Comparison of ENCODE assay signal across 9 cellular contexts in genomic region chr2:98505311-98505808, GRCh38.
DNase-seq lines count a peak whose midpoint lies in the region; ATAC-seq and TF ChIP-seq lines count a peak whose summit lies in the region.
"Had no signal": no experiment of that assay in that cellular context is flagged by ENCODE, and none has a peak within 500 bp of the region (broad histone marks: within the 10 kb centered on the region; RNA-seq: fewer than 3 reads in every experiment).

No MANE protein-coding gene starts in this region.

- H3K4me3 ChIP-seq in uterus (no peak overlapping the region), osteoblast (ENCODE audit: insufficient read depth, low read length) (no peak overlapping the region)
- H3K4me3 ChIP-seq: BLaER1 had no signal

- no peak overlapping the region for H3K4me3 Mint-ChIP-seq in activated naive CD8-positive, alpha-beta T cell
- H3K4me3 Mint-ChIP-seq in activated naive CD8-positive, alpha-beta T cell treated with anti-CD3 and anti-CD28 coated beads, Interleukin-2, amount 50 U/mL, for 24 hours: no peak overlapping the region
- H3K4me3 Mint-ChIP-seq in activated naive CD8-positive, alpha-beta T cell treated with anti-CD3 and anti-CD28 coated beads, Interleukin-2, amount 10 ng/mL, durations not matched to agents 7 days and 5 days: no peak overlapping the region
- no peak overlapping the region for H3K4me3 Mint-ChIP-seq in mesothelial cell of epicardium
- H3K4me3 Mint-ChIP-seq in activated T-helper 2 cell treated with anti-CD3 and anti-CD28 coated beads, Interferon-gamma antibody, Interleukin-2, Interleukin-4, amounts not matched to agents 10 μg/mL and 5 μg/mL and 100 μg/mL, durations not matched to agents 14 hours and 24 hours and 36 hours (ENCODE audit: low read depth): no peak overlapping the region

- H4K20me1 ChIP-seq in osteoblast (ENCODE audit: insufficient read depth, low read length): peaks cover 14% of the 10 kb centered on the region

- H3K4me1 ChIP-seq in uterus (peaks cover 6 to 16% of the 10 kb centered on the region in 2 donors), osteoblast (ENCODE audit: insufficient read depth, low read length) (peaks cover 37% of the 10 kb centered on the region)
- H3K4me1 ChIP-seq: BLaER1 had no signal

- H3K27ac Mint-ChIP-seq in activated naive CD8-positive, alpha-beta T cell: peak overlapping the region; percentile 54
- H3K27ac Mint-ChIP-seq in activated naive CD8-positive, alpha-beta T cell treated with anti-CD3 and anti-CD28 coated beads, Interleukin-2, amount 50 U/mL, for 24 hours: no peak overlapping the region
- peak overlapping the region; percentile 37 for H3K27ac Mint-ChIP-seq in activated naive CD8-positive, alpha-beta T cell treated with anti-CD3 and anti-CD28 coated beads, Interleukin-2, amount 10 ng/mL, durations not matched to agents 7 days and 5 days
- H3K27ac Mint-ChIP-seq in mesothelial cell of epicardium: peak overlapping the region; percentile 21
- no peak overlapping the region for H3K27ac Mint-ChIP-seq in activated T-helper 2 cell treated with anti-CD3 and anti-CD28 coated beads, Interferon-gamma antibody, Interleukin-2, Interleukin-4, amounts not matched to agents 10 μg/mL and 5 μg/mL and 100 μg/mL, durations not matched to agents 14 hours and 24 hours and 36 hours

- H3K36me3 ChIP-seq in uterus (no peaks in the 10 kb centered on the region), osteoblast (ENCODE audit: insufficient read depth, low read length) (no peaks in the 10 kb centered on the region)

- H3K4me1 Mint-ChIP-seq in activated naive CD8-positive, alpha-beta T cell (ENCODE audit: low read depth): peaks cover 95% of the 10 kb centered on the region
- H3K4me1 Mint-ChIP-seq in activated naive CD8-positive, alpha-beta T cell treated with anti-CD3 and anti-CD28 coated beads, Interleukin-2, amount 50 U/mL, for 24 hours: peaks cover 85% of the 10 kb centered on the region
- H3K4me1 Mint-ChIP-seq in activated naive CD8-positive, alpha-beta T cell treated with anti-CD3 and anti-CD28 coated beads, Interleukin-2, amount 10 ng/mL, durations not matched to agents 7 days and 5 days: peaks cover 76% of the 10 kb centered on the region
- peaks cover 32% of the 10 kb centered on the region for H3K4me1 Mint-ChIP-seq in mesothelial cell of epicardium
- H3K4me1 Mint-ChIP-seq in activated T-helper 2 cell treated with anti-CD3 and anti-CD28 coated beads, Interferon-gamma antibody, Interleukin-2, Interleukin-4, amounts not matched to agents 10 μg/mL and 5 μg/mL and 100 μg/mL, durations not matched to agents 14 hours and 24 hours and 36 hours (ENCODE audit: low read depth): peaks cover 67% of the 10 kb centered on the region

- H3K4me2 ChIP-seq in osteoblast (ENCODE audit: insufficient read depth, low read length): no peak overlapping the region
- H3K4me2 ChIP-seq: BLaER1 had no signal

- intact Hi-C loops in uterus (cut with DNase I; ENCODE audit: low total_unique reads): no loop called here
- intact Hi-C loops in activated T-helper 2 cell treated with anti-CD3 and anti-CD28 coated beads, Interferon-gamma antibody, Interleukin-2, Interleukin-4, amounts not matched to agents 10 μg/mL and 5 μg/mL and 100 μg/mL, durations not matched to agents 14 hours and 24 hours and 36 hours (cut with micrococcal nuclease): loop anchor here (5.0 kb wide), 1 partner anchor 33 kb away; no protein-coding TSS in a partner anchor

- DNase-seq in activated naive CD8-positive, alpha-beta T cell treated with anti-CD3 and anti-CD28 coated beads, Interleukin-2, amount 50 U/mL, for 24 hours: no peak
- no peak for DNase-seq in activated naive CD8-positive, alpha-beta T cell treated with anti-CD3 and anti-CD28 coated beads, Interleukin-2, amount 10 ng/mL, durations not matched to agents 7 days and 5 days
- DNase-seq in mesothelial cell of epicardium (ENCODE audit: low spot score in 2 of 2, unreplicated experiment in 2 of 2) (no peak), uterus (no peak), osteoblast (ENCODE audit: insufficient read length, low spot score, missing footprints) (no peak)
- DNase-seq in activated T-helper 2 cell treated with anti-CD3 and anti-CD28 coated beads, Interferon-gamma antibody, Interleukin-2, Interleukin-4, amounts not matched to agents 10 μg/mL and 5 μg/mL and 100 μg/mL, durations not matched to agents 14 hours and 24 hours and 36 hours (ENCODE audit: low spot score): no peak

- H3K36me3 Mint-ChIP-seq in activated naive CD8-positive, alpha-beta T cell: peaks cover 6% of the 10 kb centered on the region
- H3K36me3 Mint-ChIP-seq in activated naive CD8-positive, alpha-beta T cell treated with anti-CD3 and anti-CD28 coated beads, Interleukin-2, amount 50 U/mL, for 24 hours (ENCODE audit: low read depth): peaks cover 4% of the 10 kb centered on the region
- peaks cover 34% of the 10 kb centered on the region for H3K36me3 Mint-ChIP-seq in activated naive CD8-positive, alpha-beta T cell treated with anti-CD3 and anti-CD28 coated beads, Interleukin-2, amount 10 ng/mL, durations not matched to agents 7 days and 5 days
- H3K36me3 Mint-ChIP-seq in mesothelial cell of epicardium: no peaks in the 10 kb centered on the region
- peaks cover 37% of the 10 kb centered on the region for H3K36me3 Mint-ChIP-seq in activated T-helper 2 cell treated with anti-CD3 and anti-CD28 coated beads, Interferon-gamma antibody, Interleukin-2, Interleukin-4, amounts not matched to agents 10 μg/mL and 5 μg/mL and 100 μg/mL, durations not matched to agents 14 hours and 24 hours and 36 hours (ENCODE audit: low read depth)

- no peak overlapping the region for H2AFZ ChIP-seq in osteoblast (ENCODE audit: low read length)

- H3K27me3 Mint-ChIP-seq in activated naive CD8-positive, alpha-beta T cell: no peaks in the 10 kb centered on the region
- no peaks in the 10 kb centered on the region for H3K27me3 Mint-ChIP-seq in activated naive CD8-positive, alpha-beta T cell treated with anti-CD3 and anti-CD28 coated beads, Interleukin-2, amount 50 U/mL, for 24 hours
- H3K27me3 Mint-ChIP-seq in activated naive CD8-positive, alpha-beta T cell treated with anti-CD3 and anti-CD28 coated beads, Interleukin-2, amount 10 ng/mL, durations not matched to agents 7 days and 5 days: no peaks in the 10 kb centered on the region
- H3K27me3 Mint-ChIP-seq in mesothelial cell of epicardium (ENCODE audit: low read depth): no peaks in the 10 kb centered on the region
- no peaks in the 10 kb centered on the region for H3K27me3 Mint-ChIP-seq in activated T-helper 2 cell treated with anti-CD3 and anti-CD28 coated beads, Interferon-gamma antibody, Interleukin-2, Interleukin-4, amounts not matched to agents 10 μg/mL and 5 μg/mL and 100 μg/mL, durations not matched to agents 14 hours and 24 hours and 36 hours (ENCODE audit: low read depth)

- no peaks in the 10 kb centered on the region for H3K9me3 ChIP-seq in uterus
- H3K9me3 ChIP-seq in osteoblast (ENCODE audit: low read depth, low read length): no peaks in the 10 kb centered on the region
- H3K9me3 ChIP-seq: BLaER1 had no signal

- no peak for ATAC-seq in activated naive CD8-positive, alpha-beta T cell treated with anti-CD3 and anti-CD28 coated beads, Interleukin-2, amount 50 U/mL, for 24 hours
- ATAC-seq in activated naive CD8-positive, alpha-beta T cell treated with anti-CD3 and anti-CD28 coated beads, Interleukin-2, amount 10 ng/mL, durations not matched to agents 7 days and 5 days (ENCODE audit: low read depth): peak; percentile 40
- ATAC-seq in HG02588 (IDR thresholded peaks at IDR 0.05; ENCODE audit: unreplicated experiment): no peak

- POLR2A ChIA-PET in activated naive CD8-positive, alpha-beta T cell treated with anti-CD3 and anti-CD28 coated beads, Interleukin-2, amount 10 ng/mL, durations not matched to agents 7 days and 5 days (lab: Charles Lee): interaction anchor here (0.8 to 1.9 kb wide), 2 partner anchors 41 to 63 kb away, joined by 3 to 6 read pairs; no protein-coding TSS in a partner anchor

- TF ChIP-seq POLR2A in uterus (IDR thresholded peaks at IDR 0.05): no peak

- H3K9me3 Mint-ChIP-seq in activated naive CD8-positive, alpha-beta T cell (ENCODE audit: low read depth): no peaks in the 10 kb centered on the region
- H3K9me3 Mint-ChIP-seq in activated naive CD8-positive, alpha-beta T cell treated with anti-CD3 and anti-CD28 coated beads, Interleukin-2, amount 50 U/mL, for 24 hours: no peaks in the 10 kb centered on the region
- H3K9me3 Mint-ChIP-seq in activated naive CD8-positive, alpha-beta T cell treated with anti-CD3 and anti-CD28 coated beads, Interleukin-2, amount 10 ng/mL, durations not matched to agents 7 days and 5 days: no peaks in the 10 kb centered on the region
- no peaks in the 10 kb centered on the region for H3K9me3 Mint-ChIP-seq in mesothelial cell of epicardium
- H3K9me3 Mint-ChIP-seq in activated T-helper 2 cell treated with anti-CD3 and anti-CD28 coated beads, Interferon-gamma antibody, Interleukin-2, Interleukin-4, amounts not matched to agents 10 μg/mL and 5 μg/mL and 100 μg/mL, durations not matched to agents 14 hours and 24 hours and 36 hours: no peaks in the 10 kb centered on the region

- no peaks in the 10 kb centered on the region for H3K27me3 ChIP-seq in uterus
- no peaks in the 10 kb centered on the region for H3K27me3 ChIP-seq in osteoblast (ENCODE audit: insufficient read depth, low read length)
- H3K27me3 ChIP-seq: BLaER1 had no signal

- TF ChIP-seq CTCF in mesothelial cell of epicardium (IDR thresholded peaks at IDR 0.05; ENCODE audit: unreplicated experiment): no peak
- TF ChIP-seq CTCF in uterus (IDR thresholded peaks at IDR 0.05): no peak
- no peak for TF ChIP-seq CTCF in osteoblast (IDR thresholded peaks at IDR 0.05; ENCODE audit: extremely low read depth, low read depth, low read length)

- peak overlapping the region; percentile 28 to 40 for H3K27ac ChIP-seq in uterus
- H3K27ac ChIP-seq in osteoblast (ENCODE audit: low read depth, low read length): no peak overlapping the region
- H3K27ac ChIP-seq: BLaER1 had no signal

- H3K79me2 ChIP-seq in osteoblast (ENCODE audit: insufficient read depth, low read length): peaks cover 5% of the 10 kb centered on the region

Comparison
In these comparisons a context has a peak if more than half of its experiments do, and no peak if none do; other contexts are left out.
1. H3K27ac Mint-ChIP-seq: peak in activated naive CD8-positive, alpha-beta T cell (single experiment), activated naive CD8-positive, alpha-beta T cell treated with anti-CD3 and anti-CD28 coated beads, Interleukin-2, amount 10 ng/mL, durations not matched to agents 7 days and 5 days (single experiment) and mesothelial cell of epicardium (single experiment); none in activated naive CD8-positive, alpha-beta T cell treated with anti-CD3 and anti-CD28 coated beads, Interleukin-2, amount 50 U/mL, for 24 hours (single experiment) and activated T-helper 2 cell treated with anti-CD3 and anti-CD28 coated beads, Interferon-gamma antibody, Interleukin-2, Interleukin-4, amounts not matched to agents 10 μg/mL and 5 μg/mL and 100 μg/mL, durations not matched to agents 14 hours and 24 hours and 36 hours (single experiment).